1 cellular context compared by ENCODE assay signal in the genomic region with DNA sequence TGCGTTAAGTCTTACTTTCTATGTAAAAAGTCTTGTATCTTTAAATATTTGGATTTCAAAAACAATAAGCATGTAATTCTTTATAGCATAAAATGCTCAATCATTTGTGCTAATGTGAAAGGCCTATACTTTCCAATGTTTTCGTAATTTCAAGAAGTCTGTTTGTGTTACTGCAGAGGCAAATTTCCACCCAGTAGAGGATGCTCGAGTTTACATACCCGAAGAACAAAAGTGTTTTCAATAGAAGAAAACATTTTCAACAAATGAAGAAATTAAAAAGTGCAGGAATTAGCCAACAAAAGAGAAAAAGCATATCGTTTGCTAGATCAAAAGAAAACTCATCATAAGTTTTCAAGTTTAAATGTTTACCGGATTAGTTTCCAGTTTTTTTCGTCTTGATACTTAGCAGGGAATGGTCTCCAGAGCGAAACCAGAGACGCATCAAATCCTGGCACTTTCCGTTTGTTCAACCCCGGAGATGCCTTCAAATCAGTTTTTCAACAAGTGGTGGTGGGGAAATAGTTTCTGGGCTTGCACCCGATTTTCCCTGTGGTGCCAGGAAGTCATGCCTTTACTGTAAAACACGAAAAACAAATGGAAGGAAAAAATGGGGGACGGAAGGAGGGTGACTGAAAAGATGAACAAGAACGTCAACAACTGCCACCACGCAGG.
TF ChIP-seq lines count a peak whose summit lies in the region.

No MANE protein-coding gene starts in this region.

TF ChIP-seq in SK-N-SH treated with all-trans-retinoic acid at 6 μM for 48 hours, 23 proteins besides CTCF, POLR2A, EP300 and RAD21 (continued from another document):
- TF ChIP-seq, protein P1, sequence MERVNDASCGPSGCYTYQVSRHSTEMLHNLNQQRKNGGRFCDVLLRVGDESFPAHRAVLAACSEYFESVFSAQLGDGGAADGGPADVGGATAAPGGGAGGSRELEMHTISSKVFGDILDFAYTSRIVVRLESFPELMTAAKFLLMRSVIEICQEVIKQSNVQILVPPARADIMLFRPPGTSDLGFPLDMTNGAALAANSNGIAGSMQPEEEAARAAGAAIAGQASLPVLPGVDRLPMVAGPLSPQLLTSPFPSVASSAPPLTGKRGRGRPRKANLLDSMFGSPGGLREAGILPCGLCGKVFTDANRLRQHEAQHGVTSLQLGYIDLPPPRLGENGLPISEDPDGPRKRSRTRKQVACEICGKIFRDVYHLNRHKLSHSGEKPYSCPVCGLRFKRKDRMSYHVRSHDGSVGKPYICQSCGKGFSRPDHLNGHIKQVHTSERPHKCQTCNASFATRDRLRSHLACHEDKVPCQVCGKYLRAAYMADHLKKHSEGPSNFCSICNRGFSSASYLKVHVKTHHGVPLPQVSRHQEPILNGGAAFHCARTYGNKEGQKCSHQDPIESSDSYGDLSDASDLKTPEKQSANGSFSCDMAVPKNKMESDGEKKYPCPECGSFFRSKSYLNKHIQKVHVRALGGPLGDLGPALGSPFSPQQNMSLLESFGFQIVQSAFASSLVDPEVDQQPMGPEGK (CRISPR knock-in tag; IDR thresholded peaks at IDR 0.05; ENCODE audit: borderline replicate concordance), result no peak
- no peak for TF ChIP-seq ISL1 (CRISPR knock-in tag; IDR thresholded peaks at IDR 0.05)
- no peak for TF ChIP-seq ZFP30 (CRISPR knock-in tag; IDR thresholded peaks at IDR 0.05)
- no peak for TF ChIP-seq ZNF70 (CRISPR knock-in tag; IDR thresholded peaks at IDR 0.05)
- no peak for TF ChIP-seq TCF4 (CRISPR knock-in tag; IDR thresholded peaks at IDR 0.05; ENCODE audit: borderline replicate concordance)
- TF ChIP-seq GLIS3 (CRISPR knock-in tag; IDR thresholded peaks at IDR 0.05), result no peak
- no peak for TF ChIP-seq BACH2 (CRISPR knock-in tag; IDR thresholded peaks at IDR 0.05; ENCODE audit: borderline replicate concordance)
- TF ChIP-seq ZNF8 (CRISPR knock-in tag; IDR thresholded peaks at IDR 0.05), result no peak
- TF ChIP-seq OSR1 (CRISPR knock-in tag; IDR thresholded peaks at IDR 0.05), result no peak
- no peak for TF ChIP-seq PPARA (CRISPR knock-in tag; IDR thresholded peaks at IDR 0.05; ENCODE audit: borderline replicate concordance)
